In the genomic region with DNA sequence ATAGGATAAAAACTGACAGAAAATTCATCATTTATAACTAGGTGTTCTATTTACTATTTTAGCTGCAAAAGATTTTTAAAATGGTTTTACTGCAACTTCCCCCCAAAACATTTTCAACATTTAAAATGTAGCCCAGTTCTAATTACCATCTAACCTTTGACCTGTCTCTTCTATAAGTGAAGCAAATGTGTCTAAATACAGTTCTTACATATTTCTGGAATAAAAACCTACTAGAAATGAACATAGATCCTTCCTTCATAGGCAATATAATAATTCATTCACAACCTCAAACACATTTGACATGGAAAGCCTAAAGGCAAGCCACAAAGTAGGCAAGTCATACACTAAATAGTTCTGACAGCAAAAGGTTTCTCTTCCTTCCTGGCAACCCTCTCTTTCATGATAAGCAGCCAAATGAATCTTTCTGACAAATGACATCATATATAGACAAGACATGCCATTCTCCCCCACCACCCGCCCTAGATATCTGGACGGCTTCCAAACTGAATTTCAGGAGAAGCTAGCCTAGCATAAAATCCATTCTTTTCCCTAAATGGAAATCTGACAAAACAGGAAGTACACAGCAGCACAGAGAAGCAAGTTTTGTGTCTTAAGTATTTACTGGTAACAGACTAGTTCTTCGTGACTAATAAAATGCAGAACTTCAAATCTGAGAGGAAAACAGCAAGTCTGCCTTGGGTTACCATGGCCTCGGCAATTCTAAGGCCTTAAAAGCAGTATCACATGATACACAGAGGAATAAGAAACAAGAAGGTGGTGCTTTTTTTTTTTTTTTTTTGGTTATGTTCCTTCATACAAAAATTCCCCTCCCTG, we compare ENCODE assay signal across 8 cellular contexts. TPM values are rescaled to one million over a fixed set of nuclear protein-coding genes. Genes with fewer than 3 reads are reported as not detected.
A peak's percentile ranks its signal among the peaks of the same experiment; 100 is the strongest.
DNase-seq lines count a peak whose midpoint lies in the region; ATAC-seq and TF ChIP-seq lines count a peak whose summit lies in the region.

No MANE protein-coding gene starts in this region.

- H3K27me3 Mint-ChIP-seq in activated CD8-positive, alpha-beta memory T cell treated with anti-CD3 and anti-CD28 coated beads, Interleukin-2, amount 10 ng/mL, durations not matched to agents 7 days and 5 days, result no peaks in the 10 kb centered on the region
- no peaks in the 10 kb centered on the region for H3K27me3 Mint-ChIP-seq in activated CD4-positive, alpha-beta T cell treated with anti-CD3 and anti-CD28 coated beads, Interleukin-2, amount 10 ng/mL, durations not matched to agents 7 days and 5 days
- H3K27me3 Mint-ChIP-seq in nephron progenitor cell (ENCODE audit: low read depth, poor library complexity), result no peaks in the 10 kb centered on the region

- CTCF ChIA-PET in activated CD8-positive, alpha-beta memory T cell treated with anti-CD3 and anti-CD28 coated beads, Interleukin-2, amount 10 ng/mL, durations not matched to agents 7 days and 5 days (lab: Charles Lee), result interaction anchor here (0.7 to 2.3 kb wide), 2 partner anchors 16 to 691 kb away, joined by 3 to 7 read pairs; partner anchors contain the start of gene ARID4A
- CTCF ChIA-PET in activated CD4-positive, alpha-beta T cell treated with anti-CD3 and anti-CD28 coated beads, Interleukin-2, amount 10 ng/mL, durations not matched to agents 7 days and 5 days (lab: Charles Lee), result interaction anchor here (0.6 kb wide), 2 partner anchors 25 to 122 kb away, joined by 3 to 4 read pairs; no protein-coding TSS in a partner anchor

- no peaks in the 10 kb centered on the region for H3K9me3 Mint-ChIP-seq in activated CD8-positive, alpha-beta memory T cell treated with anti-CD3 and anti-CD28 coated beads, Interleukin-2, amount 10 ng/mL, durations not matched to agents 7 days and 5 days (ENCODE audit: low read depth)
- no peaks in the 10 kb centered on the region for H3K9me3 Mint-ChIP-seq in activated CD4-positive, alpha-beta T cell treated with anti-CD3 and anti-CD28 coated beads, Interleukin-2, amount 10 ng/mL, durations not matched to agents 7 days and 5 days
- no peaks in the 10 kb centered on the region for H3K9me3 Mint-ChIP-seq in nephron progenitor cell

- POLR2A ChIA-PET in activated CD4-positive, alpha-beta T cell treated with anti-CD3 and anti-CD28 coated beads, Interleukin-2, amount 10 ng/mL, durations not matched to agents 7 days and 5 days (lab: Charles Lee), result interaction anchor here (0.6 kb wide), 1 partner anchor 116 kb away, joined by 13 read pairs; no protein-coding TSS in a partner anchor

- H3K4me3 Mint-ChIP-seq in activated CD8-positive, alpha-beta memory T cell treated with anti-CD3 and anti-CD28 coated beads, Interleukin-2, amount 10 ng/mL, durations not matched to agents 7 days and 5 days, result peak overlapping the region; percentile 43
- peak overlapping the region; percentile 37 for H3K4me3 Mint-ChIP-seq in activated CD4-positive, alpha-beta T cell treated with anti-CD3 and anti-CD28 coated beads, Interleukin-2, amount 10 ng/mL, durations not matched to agents 7 days and 5 days
- no peak overlapping the region for H3K4me3 Mint-ChIP-seq in nephron progenitor cell

- H3K36me3 Mint-ChIP-seq in activated CD8-positive, alpha-beta memory T cell treated with anti-CD3 and anti-CD28 coated beads, Interleukin-2, amount 10 ng/mL, durations not matched to agents 7 days and 5 days, result peaks cover 53% of the 10 kb centered on the region
- H3K36me3 Mint-ChIP-seq in activated CD4-positive, alpha-beta T cell treated with anti-CD3 and anti-CD28 coated beads, Interleukin-2, amount 10 ng/mL, durations not matched to agents 7 days and 5 days (ENCODE audit: low read depth), result peaks cover 69% of the 10 kb centered on the region
- H3K36me3 Mint-ChIP-seq in nephron progenitor cell (ENCODE audit: low read depth), result peaks cover 81% of the 10 kb centered on the region

- peak overlapping the region; percentile 93 for H3K27ac Mint-ChIP-seq in activated CD8-positive, alpha-beta memory T cell treated with anti-CD3 and anti-CD28 coated beads, Interleukin-2, amount 10 ng/mL, durations not matched to agents 7 days and 5 days
- H3K27ac Mint-ChIP-seq in activated CD4-positive, alpha-beta T cell treated with anti-CD3 and anti-CD28 coated beads, Interleukin-2, amount 10 ng/mL, durations not matched to agents 7 days and 5 days, result peak overlapping the region; percentile 80
- peak overlapping the region; percentile 74 for H3K27ac Mint-ChIP-seq in nephron progenitor cell

- DNase-seq in activated CD8-positive, alpha-beta memory T cell treated with anti-CD3 and anti-CD28 coated beads, Interleukin-2, amount 10 ng/mL, durations not matched to agents 7 days and 5 days, result peak; percentile 47
- no peak for DNase-seq in activated CD8-positive, alpha-beta memory T cell treated with anti-CD3 and anti-CD28 coated beads, Interleukin-2, amount 50 U/mL, for 4 hours
- DNase-seq in activated CD4-positive, alpha-beta T cell treated with anti-CD3 and anti-CD28 coated beads, Interleukin-2, amount 10 ng/mL, durations not matched to agents 7 days and 5 days, result peak; percentile 25
- DNase-seq in fibroblast of gingiva (ENCODE audit: low read depth) (peak; percentile 76), nephron progenitor cell (no peak), DMS53 treated with DMSO at 0.1 percent for 48 hours (lab: John Stamatoyannopoulos, UW; ENCODE audit: unreplicated experiment) (no peak), cerebellar nuclear complex (lab: John Stamatoyannopoulos, UW) (no peak)

- TF ChIP-seq CTCF in nephron progenitor cell (IDR thresholded peaks at IDR 0.05), result no peak

- ATAC-seq in activated CD8-positive, alpha-beta memory T cell treated with anti-CD3 and anti-CD28 coated beads, Interleukin-2, amount 10 ng/mL, durations not matched to agents 7 days and 5 days, result peak; percentile 81
- peak; percentile 71 for ATAC-seq in HG03520 (IDR thresholded peaks at IDR 0.05; ENCODE audit: unreplicated experiment)

- H3K4me1 Mint-ChIP-seq in activated CD8-positive, alpha-beta memory T cell treated with anti-CD3 and anti-CD28 coated beads, Interleukin-2, amount 10 ng/mL, durations not matched to agents 7 days and 5 days, result peaks cover 59% of the 10 kb centered on the region
- H3K4me1 Mint-ChIP-seq in activated CD4-positive, alpha-beta T cell treated with anti-CD3 and anti-CD28 coated beads, Interleukin-2, amount 10 ng/mL, durations not matched to agents 7 days and 5 days, result peaks cover 58% of the 10 kb centered on the region
- H3K4me1 Mint-ChIP-seq in nephron progenitor cell, result peaks cover 9% of the 10 kb centered on the region

RNA-seq across cellular contexts. Expression of gene ARID4A, which starts 17.2 kb away (rescaled TPM):
- total RNA-seq in activated CD8-positive, alpha-beta memory T cell treated with anti-CD3 and anti-CD28 coated beads, Interleukin-2, amount 10 ng/mL, durations not matched to agents 7 days and 5 days, result 10 to 100 TPM; 32.2 to 35.8 TPM
- 10 to 100 TPM; 32.8 to 37.3 TPM for total RNA-seq in activated CD4-positive, alpha-beta T cell treated with anti-CD3 and anti-CD28 coated beads, Interleukin-2, amount 10 ng/mL, durations not matched to agents 7 days and 5 days

RNA-seq across cellular contexts. Expression of gene PSMA3, which starts 36.5 kb away (rescaled TPM):
- 100 to 1,000 TPM; 284 to 312 TPM for total RNA-seq in activated CD8-positive, alpha-beta memory T cell treated with anti-CD3 and anti-CD28 coated beads, Interleukin-2, amount 10 ng/mL, durations not matched to agents 7 days and 5 days
- total RNA-seq in activated CD4-positive, alpha-beta T cell treated with anti-CD3 and anti-CD28 coated beads, Interleukin-2, amount 10 ng/mL, durations not matched to agents 7 days and 5 days, result 100 to 1,000 TPM; 233 to 245 TPM

Comparison
In these comparisons a context has a peak if more than half of its experiments do, and no peak if none do; other contexts are left out.
1. DNase-seq: peak in activated CD8-positive, alpha-beta memory T cell treated with anti-CD3 and anti-CD28 coated beads, Interleukin-2, amount 10 ng/mL, durations not matched to agents 7 days and 5 days (single experiment), activated CD4-positive, alpha-beta T cell treated with anti-CD3 and anti-CD28 coated beads, Interleukin-2, amount 10 ng/mL, durations not matched to agents 7 days and 5 days (single experiment) and fibroblast of gingiva (single experiment); none in activated CD8-positive, alpha-beta memory T cell treated with anti-CD3 and anti-CD28 coated beads, Interleukin-2, amount 50 U/mL, for 4 hours (single experiment), nephron progenitor cell (single experiment), DMS53 treated with DMSO at 0.1 percent for 48 hours (single experiment) and cerebellar nuclear complex (0 of 2).
2. Peak in every context shown above with its lines, with median percentiles within 50 percentile points of each other: H3K27ac Mint-ChIP-seq.